ENCODE assay signal across 33 cellular contexts in the genomic region with DNA sequence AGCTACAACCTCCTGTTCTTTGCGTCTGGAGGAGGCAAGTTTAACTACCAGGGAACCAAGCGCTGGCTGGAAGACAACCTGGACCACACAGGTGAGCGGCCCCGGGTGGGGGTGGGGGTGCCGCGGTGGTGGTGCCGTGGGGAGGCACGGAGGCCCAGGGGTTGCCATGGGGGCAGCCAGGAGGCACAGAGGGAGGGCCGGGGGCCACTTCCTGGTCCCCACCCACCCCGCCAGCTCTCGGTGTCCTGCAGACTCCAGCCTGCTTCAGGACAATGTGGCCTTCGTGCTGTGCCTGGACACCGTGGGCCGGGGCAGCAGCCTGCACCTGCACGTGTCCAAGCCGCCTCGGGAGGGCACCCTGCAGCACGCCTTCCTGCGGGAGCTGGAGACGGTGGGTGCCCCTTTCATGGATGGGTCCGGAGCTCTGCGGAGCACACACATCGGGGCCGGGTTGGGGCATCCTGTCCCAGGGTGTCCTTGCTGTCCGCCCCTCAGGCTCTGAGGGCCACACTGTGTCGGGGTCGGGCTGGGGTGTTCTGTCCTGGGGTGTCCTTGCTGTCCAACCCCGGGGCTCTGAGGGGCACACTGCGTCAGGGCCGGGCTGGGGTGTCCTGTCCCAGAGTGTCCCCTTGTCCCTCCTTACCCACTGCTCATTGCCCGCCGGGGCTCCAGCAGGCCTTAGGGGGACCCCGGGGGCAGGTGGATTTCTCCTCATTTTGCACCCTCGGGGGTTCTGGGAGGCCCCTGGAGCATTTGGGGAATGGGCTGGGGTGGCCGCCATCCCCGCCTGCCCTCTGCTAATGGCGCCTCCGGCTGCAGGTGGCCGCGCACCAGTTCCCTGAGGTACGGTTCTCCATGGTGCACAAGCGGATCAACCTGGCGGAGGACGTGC. TPM values are rescaled to one million over a fixed set of nuclear protein-coding genes. Genes with fewer than 3 reads are reported as not detected.
"Had no signal": no experiment of that assay in that cellular context is flagged by ENCODE, and none has a peak within 500 bp of the region (broad histone marks: within the 10 kb centered on the region; RNA-seq: fewer than 3 reads in every experiment).

No MANE protein-coding gene starts in this region.

- ATAC-seq: foreskin keratinocyte, gastroesophageal sphincter, left colon, left ventricle myocardium superior, lower lobe of right lung, natural killer cell, pancreas, sciatic nerve had no signal

- H3K9me3 ChIP-seq: esophagus muscularis mucosa, gastroesophageal sphincter, heart left ventricle, lower lobe of right lung, neutrophil, pancreas, suprapubic skin, transverse colon had no signal

- H2AFZ ChIP-seq: hepatocyte had no signal

- H3K27ac ChIP-seq: coronary artery, esophagus muscularis mucosa, foreskin keratinocyte, gastroesophageal sphincter, heart left ventricle, hepatocyte, lower lobe of right lung, neutrophil, pancreas, suprapubic skin, transverse colon had no signal

- H3K4me3 ChIP-seq: coronary artery, esophagus muscularis mucosa, gastroesophageal sphincter, heart left ventricle, hepatocyte, lower lobe of right lung, pancreas, smooth muscle cell, suprapubic skin, transverse colon had no signal

- DNase-seq: dermis blood vessel endothelial cell; effector memory CD4-positive, alpha-beta T cell; foreskin keratinocyte; heart left ventricle; left colon; left ventricle myocardium superior; lower lobe of right lung; natural killer cell; stimulated activated CD4-positive, alpha-beta T cell treated with anti-CD3 and anti-CD28 coated beads, Interleukin-12 subunit alpha, Interleukin-12 subunit beta, amount 100 ng/mL, for 4 hours; stimulated activated CD4-positive, alpha-beta T cell treated with anti-CD3 and anti-CD28 coated beads, Interleukin-1b, Interleukin-23, amount 100 ng/mL, for 48 hours; stimulated activated CD4-positive, alpha-beta T cell treated with anti-CD3 and anti-CD28 coated beads, Interleukin-4, amount 100 ng/mL, for 1 hour; stimulated activated CD8-positive, alpha-beta memory T cell treated with anti-CD3 and anti-CD28 coated beads, Interleukin-4, amount 100 ng/mL, for 48 hours; stimulated activated naive CD4-positive, alpha-beta T cell treated with Interleukin-2 at 50 U/mL for 16 hours; transverse colon had no signal

- H3K4me2 ChIP-seq: hepatocyte, smooth muscle cell had no signal

- H3K4me1 ChIP-seq: esophagus muscularis mucosa, foreskin keratinocyte, gastroesophageal sphincter, heart left ventricle, lower lobe of right lung, pancreas, suprapubic skin, transverse colon had no signal

- H3K27me3 ChIP-seq: esophagus muscularis mucosa, foreskin keratinocyte, gastroesophageal sphincter, heart left ventricle, hepatocyte, neutrophil, pancreas, suprapubic skin, transverse colon had no signal

- FAIRE-seq: endothelial cell of umbilical vein, islet of Langerhans, pancreas had no signal

- H3K79me2 ChIP-seq: hepatocyte had no signal

RNA-seq across cellular contexts. Expression of a gene that starts 20.5 kb away (rescaled TPM):
- total RNA-seq: dermis blood vessel endothelial cell, endothelial cell of umbilical vein, epithelial cell of proximal tubule, gastroesophageal sphincter, heart left ventricle, left ventricle myocardium superior, lower lobe of right lung, mesenteric fat pad, myocyte, omental fat pad, smooth muscle cell had no signal
- polyA plus RNA-seq: endothelial cell of umbilical vein, fibroblast of lung, heart left ventricle had no signal

RNA-seq across cellular contexts. Expression of a gene that starts 25.4 kb away (rescaled TPM):
- total RNA-seq: epithelial cell of proximal tubule, fibroblast of lung, kidney epithelial cell, progenitor cell of endocrine pancreas, smooth muscle cell had no signal
- polyA plus RNA-seq: fibroblast of lung, hepatocyte, neural cell, smooth muscle cell had no signal
